ENCODE assay signal across 8 cellular contexts in genomic region chr20:3204124-3204794, GRCh38. TPM values are rescaled to one million over a fixed set of nuclear protein-coding genes. Genes with fewer than 3 reads are reported as not detected.
DNase-seq lines count a peak whose midpoint lies in the region; ATAC-seq and TF ChIP-seq lines count a peak whose summit lies in the region.

Gene DDRGK1 (minus strand): TSS chr20:3204682. CDS start chr20:3204627, 55 bp downstream.

- H3K4me1 ChIP-seq in mammary epithelial cell (ENCODE audit: insufficient read depth, low read length) = peaks cover 20% of the 10 kb centered on the region

- under 1% methylated on average over 43 of the region's 48 CpGs for WGBS in mammary epithelial cell (ENCODE audit: low coverage, missing lambda C conversion rate)

- H3K27ac ChIP-seq in mammary epithelial cell (ENCODE audit: insufficient read depth, low read depth, low read length) = peak within 1 kb of the TSS; percentile 49

- peak within 1 kb of the TSS; percentile 96 for H2AFZ ChIP-seq in mammary epithelial cell (ENCODE audit: low read depth, low read length)

- no peaks in the 10 kb centered on the region for H3K27me3 ChIP-seq in mammary epithelial cell (ENCODE audit: insufficient read depth, low read length)

- ATAC-seq in GM18858 (IDR thresholded peaks at IDR 0.05; ENCODE audit: unreplicated experiment) (peak; percentile 67), HG03066 (IDR thresholded peaks at IDR 0.05; ENCODE audit: low read depth, unreplicated experiment) (peak; percentile 75)

- dilution Hi-C loops in mammary epithelial cell (cut with HindIII; ENCODE audit: low sequenced_read_pairs) = no loop called here

- TF ChIP-seq CTCF in WI38 (IDR thresholded peaks at IDR 0.05; ENCODE audit: low read depth, low read length) (no peak), mammary epithelial cell (conservative IDR thresholded peaks at IDR 0.05 in 1 of 2, IDR thresholded peaks at IDR 0.05 in 1 of 2; ENCODE audit: extremely low read depth in 1 of 2, insufficient read depth in 1 of 2, low read depth in 1 of 2, low read length in 2 of 2) (no peak)

- no peaks in the 10 kb centered on the region for H4K20me1 ChIP-seq in mammary epithelial cell (ENCODE audit: insufficient read depth, low read length)

- H3K9me3 Mint-ChIP-seq in immature natural killer cell = no peaks in the 10 kb centered on the region

- H3K9ac ChIP-seq in mammary epithelial cell (ENCODE audit: insufficient read depth, low read length) = peak within 1 kb of the TSS; percentile 76

- H3K36me3 ChIP-seq in mammary epithelial cell (ENCODE audit: insufficient read depth, low read length) = peaks cover 9% of the 10 kb centered on the region

- DNase-seq in A172 (ENCODE audit: low spot score) (peak; percentile 75), NCI-H2196 treated with DMSO at 0.1 percent for 48 hours (lab: John Stamatoyannopoulos, UW; ENCODE audit: unreplicated experiment) (peak; percentile 68), mammary epithelial cell (peak; percentile 80), immature natural killer cell (peak; percentile 89 to 92 (median 92)), smooth muscle cell of the brain vasculature (ENCODE audit: low read depth, low spot score) (peak; percentile 45)

- peaks cover 26 to 31% of the 10 kb centered on the region in 2 donors for H3K4me1 Mint-ChIP-seq in immature natural killer cell

- in situ Hi-C loops in mammary epithelial cell (cut with MboI; ENCODE audit: low sequenced_read_pairs in 2 of 2) = no loop called here

- peak within 1 kb of the TSS; percentile 86 to 96 (median 92) for H3K27ac Mint-ChIP-seq in immature natural killer cell

- peaks cover 5 to 6% (median 6%) of the 10 kb centered on the region in 3 donors for H3K27me3 Mint-ChIP-seq in immature natural killer cell (ENCODE audit: low read depth in 3 of 3)

- H3K36me3 Mint-ChIP-seq in immature natural killer cell = peaks cover 4 to 11% (median 9%) of the 10 kb centered on the region in 3 donors

- H3K79me2 ChIP-seq in mammary epithelial cell (ENCODE audit: insufficient read depth, low read length) = peaks cover 44% of the 10 kb centered on the region

- CTCF ChIA-PET in mammary epithelial cell (lab: Charles Lee; ENCODE audit: low non-redundant PET) = no interaction called here

- intact Hi-C loops in mammary epithelial cell (cut with micrococcal nuclease) = loop anchor here (10.0 kb wide), 1 partner anchor 149 kb away; no protein-coding TSS in a partner anchor

- H3K4me3 ChIP-seq in WI38 (ENCODE audit: low read depth, low read length) = peak within 1 kb of the TSS; percentile 73
- peak within 1 kb of the TSS; percentile 73 to 81 (median 81) for H3K4me3 ChIP-seq in mammary epithelial cell (replicated peaks in 1 of 3; ENCODE audit: insufficient read depth in 1 of 3, low read depth in 2 of 3, low read length in 3 of 3)

- peak within 1 kb of the TSS; percentile 92 to 96 (median 94) for H3K4me3 Mint-ChIP-seq in immature natural killer cell

- H3K4me2 ChIP-seq in mammary epithelial cell (ENCODE audit: insufficient read depth, low read depth, low read length) = peak within 1 kb of the TSS; percentile 99

- no peaks in the 10 kb centered on the region for H3K9me3 ChIP-seq in mammary epithelial cell (replicated peaks; ENCODE audit: insufficient read depth, low read length)

- BruUV-seq in mammary epithelial cell (replicated peaks; lab: Mats Ljungman, UMichigan) = no TSS peak

RNA-seq across cellular contexts. Expression of gene DDRGK1, which starts in this region (rescaled TPM):
- 70.0 and 76.8 TPM in 2 replicates for total RNA-seq in A172 (2014; rRNA removed; shearing (Covaris generic))
- 10 to 100 TPM; 25.2 to 59.1 TPM for total RNA-seq in mammary epithelial cell
- polyA plus RNA-seq in mammary epithelial cell (35.7 TPM), immature natural killer cell (10 to 100 TPM; 45.6 to 63.1 (median 48.0) TPM)
- polyA minus RNA-seq in mammary epithelial cell = 39.0 TPM

Comparison
In these comparisons a context has a peak if more than half of its experiments do, and no peak if none do; other contexts are left out.
1. Peak in every context shown above with its lines: DNase-seq, ATAC-seq, H3K4me3 ChIP-seq and H3K27ac ChIP-seq.